13 cellular contexts compared by ENCODE assay signal in the genomic region with DNA sequence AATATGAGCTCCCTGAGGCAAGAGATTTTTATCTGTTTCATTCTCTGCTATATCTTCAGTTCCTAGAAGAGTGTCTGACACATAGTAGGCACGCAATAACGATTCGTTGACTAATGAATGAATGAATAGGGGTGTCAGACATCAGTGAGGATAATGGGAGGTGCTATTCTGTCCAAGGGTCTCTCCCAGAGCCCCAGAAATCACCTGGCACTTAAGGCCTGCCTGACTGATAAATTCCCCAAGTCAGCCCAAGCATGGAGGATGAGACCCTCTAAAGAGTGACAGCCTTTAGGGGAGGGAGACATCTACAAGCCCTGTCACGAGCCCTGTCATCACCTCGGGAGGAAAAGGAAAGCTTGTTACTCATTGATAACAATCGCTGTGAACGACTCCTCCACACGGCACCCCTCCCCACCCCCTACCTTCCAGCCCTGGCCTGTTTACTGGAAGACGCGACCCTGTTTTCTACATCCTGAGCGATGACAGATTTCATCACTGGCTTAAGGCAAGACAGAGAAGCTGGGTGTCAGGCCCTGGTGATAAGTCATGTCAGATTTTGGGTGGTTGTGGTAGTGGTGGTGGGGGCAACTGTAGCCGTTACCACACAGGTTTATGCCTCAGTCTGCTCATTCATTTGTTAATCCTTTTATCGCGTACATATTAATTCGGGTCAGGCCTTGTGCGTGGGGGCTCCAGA. TPM values are rescaled to one million over a fixed set of nuclear protein-coding genes. Genes with fewer than 3 reads are reported as not detected.
DNase-seq lines count a peak whose midpoint lies in the region; ATAC-seq and TF ChIP-seq lines count a peak whose summit lies in the region.
"Had no signal": no experiment of that assay in that cellular context is flagged by ENCODE, and none has a peak within 500 bp of the region (broad histone marks: within the 10 kb centered on the region; RNA-seq: fewer than 3 reads in every experiment).

No MANE protein-coding gene starts in this region.

- H2AFZ ChIP-seq in osteoblast (ENCODE audit: low read length), result no peak overlapping the region

- in situ Hi-C loops in brain microvascular endothelial cell (cut with HindIII; ENCODE audit: low pct_ligation_motif_present, low sequenced_read_pairs), result no loop called here

- H3K9me3 Mint-ChIP-seq in T-helper 2 cell treated with Interferon-gamma antibody and Interleukin-4, amounts not matched to agents 5 μg/mL and 100 μg/mL, for 36 hours, result no peaks in the 10 kb centered on the region
- H3K9me3 Mint-ChIP-seq: HFFc6 had no signal

- TF ChIP-seq CTCF in osteoblast (IDR thresholded peaks at IDR 0.05; ENCODE audit: extremely low read depth, low read depth, low read length) (no peak), brain microvascular endothelial cell (IDR thresholded peaks at IDR 0.05; ENCODE audit: low read depth, low read length, missing control alignments) (no peak)

- H3K36me3 Mint-ChIP-seq in T-helper 2 cell treated with Interferon-gamma antibody and Interleukin-4, amounts not matched to agents 5 μg/mL and 100 μg/mL, for 36 hours (ENCODE audit: low read depth), result no peaks in the 10 kb centered on the region

- peaks cover 4% of the 10 kb centered on the region for H3K4me1 ChIP-seq in osteoblast (ENCODE audit: insufficient read depth, low read length)
- H3K4me1 ChIP-seq: psoas muscle had no signal

- no peak overlapping the region for H3K4me2 ChIP-seq in osteoblast (ENCODE audit: insufficient read depth, low read length)

- H3K9me3 ChIP-seq in osteoblast (ENCODE audit: low read depth, low read length), result no peaks in the 10 kb centered on the region
- H3K9me3 ChIP-seq: Caco-2, psoas muscle, thoracic aorta had no signal

- H4K20me1 ChIP-seq in osteoblast (ENCODE audit: insufficient read depth, low read length), result no peaks in the 10 kb centered on the region

- peak overlapping the region; percentile 51 for H3K4me3 Mint-ChIP-seq in T-helper 2 cell treated with Interferon-gamma antibody and Interleukin-4, amounts not matched to agents 5 μg/mL and 100 μg/mL, for 36 hours
- H3K4me3 Mint-ChIP-seq: HFFc6 had no signal

- DNase-seq in ELF-1 (ENCODE audit: low read depth, low spot score) (peak; percentile 83), osteoblast (ENCODE audit: insufficient read length, low spot score, missing footprints) (peak; percentile 46), brain microvascular endothelial cell (no peak)
- DNase-seq in T-helper 2 cell treated with Interferon-gamma antibody and Interleukin-4, amounts not matched to agents 5 μg/mL and 100 μg/mL, for 36 hours (ENCODE audit: low spot score), result peak; percentile 82
- peak; percentile 63 for DNase-seq in activated gamma-delta T cell treated with anti-CD3 and anti-CD28 coated beads, Interleukin-2, amount 50 U/mL, for 16 hours (ENCODE audit: low read depth)
- DNase-seq: Caco-2, HFFc6, NCI-H748 treated with DMSO at 0.1 percent for 48 hours, psoas muscle had no signal

- no peak overlapping the region for H3K27ac ChIP-seq in osteoblast (ENCODE audit: low read depth, low read length)
- H3K27ac ChIP-seq in brain microvascular endothelial cell, result no peak overlapping the region
- H3K27ac ChIP-seq: psoas muscle, thoracic aorta had no signal

- H3K36me3 ChIP-seq in osteoblast (ENCODE audit: insufficient read depth, low read length) (no peaks in the 10 kb centered on the region), brain microvascular endothelial cell (replicated peaks) (no peaks in the 10 kb centered on the region)
- H3K36me3 ChIP-seq: thoracic aorta had no signal

- H3K27me3 Mint-ChIP-seq in T-helper 2 cell treated with Interferon-gamma antibody and Interleukin-4, amounts not matched to agents 5 μg/mL and 100 μg/mL, for 36 hours (ENCODE audit: low read depth), result no peaks in the 10 kb centered on the region

- no peaks in the 10 kb centered on the region for H3K79me2 ChIP-seq in osteoblast (ENCODE audit: insufficient read depth, low read length)

- H3K27ac Mint-ChIP-seq in T-helper 2 cell treated with Interferon-gamma antibody and Interleukin-4, amounts not matched to agents 5 μg/mL and 100 μg/mL, for 36 hours, result peak overlapping the region; percentile 73
- H3K27ac Mint-ChIP-seq: HFFc6 had no signal

- no peak overlapping the region for H3K4me3 ChIP-seq in osteoblast (ENCODE audit: insufficient read depth, low read length)
- H3K4me3 ChIP-seq in brain microvascular endothelial cell (ENCODE audit: low read depth, low read length), result no peak overlapping the region
- H3K4me3 ChIP-seq: psoas muscle, thoracic aorta had no signal

- peaks cover 60% of the 10 kb centered on the region for H3K4me1 Mint-ChIP-seq in T-helper 2 cell treated with Interferon-gamma antibody and Interleukin-4, amounts not matched to agents 5 μg/mL and 100 μg/mL, for 36 hours (ENCODE audit: low read depth)

- ATAC-seq in HG02642 (IDR thresholded peaks at IDR 0.05; ENCODE audit: poor library complexity, unreplicated experiment) (no peak), GM21529 (IDR thresholded peaks at IDR 0.05; ENCODE audit: unreplicated experiment) (no peak), GM19328 (IDR thresholded peaks at IDR 0.05; ENCODE audit: unreplicated experiment) (no peak)

- no peaks in the 10 kb centered on the region for H3K27me3 ChIP-seq in osteoblast (ENCODE audit: insufficient read depth, low read length)
- H3K27me3 ChIP-seq in brain microvascular endothelial cell (replicated peaks), result no peaks in the 10 kb centered on the region

RNA-seq across cellular contexts. Expression of a gene that starts 23.1 kb away (rescaled TPM):
- total RNA-seq in osteoblast, result 70.2 and 71.9 TPM in 2 replicates
